Comparison of ENCODE assay signal across 26 cellular contexts in the genomic region with DNA sequence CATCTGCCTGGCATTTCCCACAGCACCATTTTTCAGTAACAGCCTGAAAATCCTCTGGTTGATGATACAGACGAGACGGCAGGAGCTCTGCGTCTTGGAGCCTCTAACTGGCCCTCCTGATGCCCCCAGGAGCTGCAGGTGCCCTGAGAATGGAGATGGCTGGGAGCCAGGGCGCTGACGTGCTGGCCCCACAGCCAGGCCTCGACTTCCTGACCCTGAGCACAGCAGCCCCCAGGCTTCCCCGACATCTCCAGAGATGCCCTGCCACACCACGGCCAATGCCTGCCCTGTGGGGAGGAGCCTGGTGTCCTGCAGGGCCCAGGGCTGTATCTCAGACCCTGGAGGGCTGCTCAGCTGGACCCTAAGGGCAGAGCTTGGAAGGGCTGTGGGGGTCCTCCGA.
"Had no signal": no experiment of that assay in that cellular context is flagged by ENCODE, and none has a peak within 500 bp of the region (broad histone marks: within the 10 kb centered on the region; RNA-seq: fewer than 3 reads in every experiment).

No MANE protein-coding gene starts in this region.

- ATAC-seq: activated CD8-positive, alpha-beta T cell treated with anti-CD3 and anti-CD28 coated beads, Interleukin-2, amount 10 ng/mL, durations not matched to agents 7 days and 5 days; body of pancreas had no signal

- H3K9me3 ChIP-seq: body of pancreas, breast epithelium, MG63, SJSA1, SK-N-SH had no signal

- H3K4me1 ChIP-seq: body of pancreas, breast epithelium, SJSA1 had no signal

- DNase-seq: activated CD4-positive, alpha-beta T cell treated with anti-CD3 and anti-CD28 coated beads, Interleukin-2, amount 10 ng/mL, durations not matched to agents 24 days and 14 days; activated CD4-positive, alpha-beta T cell treated with anti-CD3 and anti-CD28 coated beads, Interleukin-2, amount 50 U/mL, for 48 hours; activated CD8-positive, alpha-beta T cell treated with anti-CD3 and anti-CD28 coated beads, Interleukin-2, amount 10 ng/mL, durations not matched to agents 7 days and 5 days; activated gamma-delta T cell; activated naive CD4-positive, alpha-beta T cell treated with Interleukin-2 at 50 U/mL for 16 hours; activated naive CD8-positive, alpha-beta T cell treated with anti-CD3 and anti-CD28 coated beads, Interleukin-2, amount 10 ng/mL, durations not matched to agents 7 days and 5 days; activated T-cell treated with anti-CD3 and anti-CD28 coated beads, Interleukin-2, amount 50 U/mL, for 24 hours; amygdala; body of pancreas; Kasumi-1; KG1; MG63; NCI-H1048; NCI-H1105 treated with DMSO at 0.1 percent for 48 hours; NCI-H1436 treated with DMSO at 0.1 percent for 48 hours; NCI-H1694 treated with DMSO at 0.1 percent for 48 hours; NCI-H2029 treated with DMSO at 0.1 percent for 48 hours; NCI-H2107; NCI-H2171; NCI-H510A; NCI-H526; NCI-H748 treated with DMSO at 0.1 percent for 48 hours; SHP77 treated with DMSO at 0.1 percent for 48 hours; SK-N-SH had no signal

- H3K27me3 ChIP-seq: body of pancreas, breast epithelium, MG63, SJSA1 had no signal

- H3K4me3 ChIP-seq: body of pancreas, breast epithelium, MG63, SJSA1 had no signal

- H3K27ac ChIP-seq: body of pancreas, breast epithelium, SJSA1 had no signal

- H3K36me3 ChIP-seq: breast epithelium had no signal
